ENCODE assay signal across 1 cellular context in genomic region chr12:23731493-23731892, GRCh38.
TF ChIP-seq lines count a peak whose summit lies in the region.

No MANE protein-coding gene starts in this region.

TF ChIP-seq in K562, 482 proteins besides CTCF, POLR2A, EP300 and RAD21 (continued from another document):
- TF ChIP-seq KDM1A (IDR thresholded peaks at IDR 0.05) (no peak), ZNF239 (CRISPR knock-in tag; IDR thresholded peaks at IDR 0.05) (no peak), U2AF2 (optimal IDR thresholded peaks at IDR 0.05; ENCODE audit: low read depth, low read length) (no peak), CBFA2T3 (IDR thresholded peaks at IDR 0.05) (peak; percentile 88), CCAR2 (IDR thresholded peaks at IDR 0.05; ENCODE audit: low read depth, low read length) (no peak), C11orf30 (IDR thresholded peaks at IDR 0.05; ENCODE audit: low read depth) (no peak), PTRF (tag; IDR thresholded peaks at IDR 0.05) (no peak), THAP7 (CRISPR knock-in tag; IDR thresholded peaks at IDR 0.05) (no peak), MAFK (IDR thresholded peaks at IDR 0.05; ENCODE audit: low read length) (no peak), TFAM (CRISPR knock-in tag; conservative IDR thresholded peaks at IDR 0.05) (no peak), BMI1 (IDR thresholded peaks at IDR 0.05; ENCODE audit: low read length) (no peak), ZBTB43 (CRISPR knock-in tag; IDR thresholded peaks at IDR 0.05) (no peak), TRIM25 (IDR thresholded peaks at IDR 0.05; ENCODE audit: borderline replicate concordance) (no peak), ZNF41 (CRISPR knock-in tag; conservative IDR thresholded peaks at IDR 0.05) (no peak), ZNF354B (CRISPR knock-in tag; IDR thresholded peaks at IDR 0.05) (no peak), SMAD2 (IDR thresholded peaks at IDR 0.05; ENCODE audit: low read depth, low read length) (no peak), SNRNP70 (optimal IDR thresholded peaks at IDR 0.05; ENCODE audit: low read depth, low read length) (no peak), TEAD4 (IDR thresholded peaks at IDR 0.05; ENCODE audit: low read length) (peak; percentile 86), TEAD4 (CRISPR knock-in tag; IDR thresholded peaks at IDR 0.05; ENCODE audit: borderline replicate concordance) (no peak), SOX6 (IDR thresholded peaks at IDR 0.05) (peak; percentile 85), SREBF1 (IDR thresholded peaks at IDR 0.05; ENCODE audit: borderline replicate concordance, low read depth, low read length) (no peak), RREB1 (CRISPR knock-in tag; IDR thresholded peaks at IDR 0.05) (no peak), SNAPC5 (CRISPR knock-in tag; IDR thresholded peaks at IDR 0.05) (no peak), SLC30A9 (CRISPR knock-in tag; IDR thresholded peaks at IDR 0.05) (no peak), RUNX1 (IDR thresholded peaks at IDR 0.05; ENCODE audit: low read depth) (no peak), RHOXF2B (CRISPR knock-in tag; conservative IDR thresholded peaks at IDR 0.05) (no peak), TBP (optimal IDR thresholded peaks at IDR 0.05; ENCODE audit: low read depth, low read length) (no peak), PHF21A (IDR thresholded peaks at IDR 0.05; ENCODE audit: borderline replicate concordance, low read depth) (no peak), FOXP1 (CRISPR knock-in tag; IDR thresholded peaks at IDR 0.05) (no peak), DDX20 (tag; IDR thresholded peaks at IDR 0.05; ENCODE audit: low read depth) (no peak), ZNF589 (CRISPR knock-in tag; IDR thresholded peaks at IDR 0.05; ENCODE audit: low read depth) (no peak), ZNF780A (CRISPR knock-in tag; IDR thresholded peaks at IDR 0.05) (no peak), TAL1 (IDR thresholded peaks at IDR 0.05) (peak; percentile 72)
TF ChIP-seq in K562: peak in this region for 30.
